ENCODE assay signal across 8 cellular contexts in the genomic region with DNA sequence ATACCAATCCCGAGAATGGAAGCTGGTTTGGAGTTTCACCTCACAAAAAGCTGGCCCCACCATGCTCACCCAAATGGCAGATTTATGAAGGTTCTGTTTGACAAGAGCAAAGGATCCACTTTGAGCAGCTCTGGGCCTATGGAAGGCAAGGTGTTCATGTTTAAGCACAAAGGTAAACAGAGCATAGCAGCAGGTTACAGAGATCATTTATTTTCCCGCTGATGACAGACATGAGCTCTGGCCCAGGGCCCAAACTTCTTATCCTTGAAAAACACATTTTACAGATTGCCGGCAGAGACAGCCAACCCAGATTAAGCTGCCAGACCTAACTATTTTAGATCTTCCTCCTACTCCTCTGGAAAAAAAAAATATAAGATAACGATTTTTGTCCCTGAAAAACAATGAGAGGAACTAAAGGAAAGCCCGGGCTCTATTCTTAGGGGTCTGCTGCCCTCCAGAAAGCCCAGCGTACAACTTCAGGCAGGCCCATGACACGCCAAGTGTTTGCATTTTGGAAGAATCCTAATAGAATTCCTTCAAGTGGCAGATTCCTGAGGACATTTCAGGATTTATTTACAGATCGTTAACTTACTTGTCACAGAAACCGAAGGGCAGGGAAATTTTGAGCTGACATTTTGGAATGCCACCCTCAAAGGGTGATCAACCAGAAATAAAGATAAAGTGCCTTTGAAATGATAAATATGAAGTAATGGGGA. TPM values are rescaled to one million over a fixed set of nuclear protein-coding genes. Genes with fewer than 3 reads are reported as not detected.
DNase-seq lines count a peak whose midpoint lies in the region; ATAC-seq and TF ChIP-seq lines count a peak whose summit lies in the region.

No MANE protein-coding gene starts in this region.

- DNase-seq in NCI-H1105 treated with DMSO at 0.1 percent for 48 hours (lab: John Stamatoyannopoulos, UW) (peak; percentile 94), tibial nerve (ENCODE audit: low spot score in 2 of 2) (no peak), NCI-H526 treated with DMSO at 0.1 percent for 48 hours (lab: John Stamatoyannopoulos, UW) (no peak)
- no peak for DNase-seq in activated CD4-positive, alpha-beta memory T cell treated with anti-CD3 and anti-CD28 coated beads for 36 hours
- no peak for DNase-seq in stimulated activated CD4-positive, alpha-beta T cell treated with anti-CD3 and anti-CD28 coated beads, Interleukin-4, amount 100 ng/mL, for 1 hour

- H3K4me1 ChIP-seq in liver (ENCODE audit: control insufficient read depth in 4 of 4, insufficient read depth in 4 of 4, low read length in 3 of 4) (peaks cover 0 to 13% (median 5%) of the 10 kb centered on the region in 4 donors), tibial nerve (peaks cover 0 to 8% (median 0%) of the 10 kb centered on the region in 4 donors)

- no peak for TF ChIP-seq EP300 in tibial nerve (IDR thresholded peaks at IDR 0.05)

- H3K27ac Mint-ChIP-seq in activated CD4-positive, alpha-beta memory T cell treated with anti-CD3 and anti-CD28 coated beads for 36 hours: peak overlapping the region; percentile 92

- H3K4me3 ChIP-seq in liver (ENCODE audit: low read depth in 1 of 3, low read length in 3 of 3): no peak overlapping the region
- no peak overlapping the region for H3K4me3 ChIP-seq in tibial nerve

- intact Hi-C loops in activated CD4-positive, alpha-beta memory T cell treated with anti-CD3 and anti-CD28 coated beads for 36 hours (cut with micrococcal nuclease): loop anchor here (1.0 kb wide), 3 partner anchors 15 to 54 kb away; a partner anchor contains a TSS

- no peak for TF ChIP-seq CTCF in liver (IDR thresholded peaks at IDR 0.05; ENCODE audit: low read depth, low read length, missing input control)
- TF ChIP-seq CTCF in tibial nerve (IDR thresholded peaks at IDR 0.05): no peak

- H3K27me3 ChIP-seq in liver (ENCODE audit: control insufficient read depth in 4 of 4, insufficient read depth in 4 of 4, low read length in 3 of 4) (no peaks in the 10 kb centered on the region), tibial nerve (no peaks in the 10 kb centered on the region)

- WGBS in liver: 53% methylated on average over 9 of the region's 9 CpGs
- WGBS in tibial nerve, 2 donors: 43 to 44% methylated on average over 9 of the region's 9 CpGs

- ATAC-seq in GM19438 (IDR thresholded peaks at IDR 0.05; ENCODE audit: low read depth, unreplicated experiment) (peak; percentile 0), HG03039 (IDR thresholded peaks at IDR 0.05; ENCODE audit: unreplicated experiment) (no peak)

- H3K4me3 Mint-ChIP-seq in activated CD4-positive, alpha-beta memory T cell treated with anti-CD3 and anti-CD28 coated beads for 36 hours: peak overlapping the region; percentile 62

- no peak for TF ChIP-seq POLR2A in tibial nerve (IDR thresholded peaks at IDR 0.05)

- no peaks in the 10 kb centered on the region for H3K9me3 ChIP-seq in liver (ENCODE audit: control insufficient read depth in 4 of 4, low read length in 3 of 4)
- H3K9me3 ChIP-seq in tibial nerve: no peaks in the 10 kb centered on the region

- no peaks in the 10 kb centered on the region for H3K9me3 Mint-ChIP-seq in activated CD4-positive, alpha-beta memory T cell treated with anti-CD3 and anti-CD28 coated beads for 36 hours

- CTCF ChIA-PET in activated CD4-positive, alpha-beta memory T cell treated with anti-CD3 and anti-CD28 coated beads for 36 hours (lab: Charles Lee): interaction anchor here (0.6 to 2.6 kb wide), 12 partner anchors 8 to 409 kb away, joined by 3 to 20 read pairs (median 3); no protein-coding TSS in a partner anchor

- H3K36me3 ChIP-seq in liver (ENCODE audit: control insufficient read depth in 4 of 4, insufficient read depth in 3 of 4, low read depth in 1 of 4, low read length in 3 of 4) (no peaks in the 10 kb centered on the region), tibial nerve (no peaks in the 10 kb centered on the region)

- H3K36me3 Mint-ChIP-seq in activated CD4-positive, alpha-beta memory T cell treated with anti-CD3 and anti-CD28 coated beads for 36 hours: no peaks in the 10 kb centered on the region

- peaks cover 26% of the 10 kb centered on the region for H3K4me1 Mint-ChIP-seq in activated CD4-positive, alpha-beta memory T cell treated with anti-CD3 and anti-CD28 coated beads for 36 hours (ENCODE audit: low read depth)

- no peak overlapping the region for H3K9ac ChIP-seq in liver (ENCODE audit: low read depth in 1 of 2, low read length in 2 of 2)

- H3K27ac ChIP-seq in liver (ENCODE audit: low read depth in 1 of 2, low read length in 2 of 2): peak overlapping the region in 1 of 2 donors; percentile 32
- peak overlapping the region in 1 of 4 donors; percentile 80 for H3K27ac ChIP-seq in tibial nerve

- POLR2A ChIA-PET in activated CD4-positive, alpha-beta memory T cell treated with anti-CD3 and anti-CD28 coated beads for 36 hours (lab: Charles Lee): interaction anchor here (0.6 to 1.3 kb wide), 3 partner anchors 13 to 42 kb away, joined by 3 to 12 read pairs (median 5); a partner anchor contains a TSS

- no peak for TF ChIP-seq RAD21 in liver (IDR thresholded peaks at IDR 0.05)

- H3K27me3 Mint-ChIP-seq in activated CD4-positive, alpha-beta memory T cell treated with anti-CD3 and anti-CD28 coated beads for 36 hours: no peaks in the 10 kb centered on the region

TF ChIP-seq in liver, 16 proteins besides CTCF, POLR2A, EP300 and RAD21:
- TF ChIP-seq FOXA1 (IDR thresholded peaks at IDR 0.05) (no peak), FOXA2 (IDR thresholded peaks at IDR 0.05) (no peak), HNF4A (conservative IDR thresholded peaks at IDR 0.05) (peak in 1 of 2 donors; percentile 11), NR2F2 (IDR thresholded peaks at IDR 0.05) (peak; percentile 55), RXRA (IDR thresholded peaks at IDR 0.05) (peak in 1 of 2 donors; percentile 9), EGR1 (IDR thresholded peaks at IDR 0.05; ENCODE audit: low read depth in 2 of 2) (no peak), TAF1 (conservative IDR thresholded peaks at IDR 0.05) (no peak), SP1 (IDR thresholded peaks at IDR 0.05) (peak; percentile 13), JUND (IDR thresholded peaks at IDR 0.05) (no peak), GABPA (IDR thresholded peaks at IDR 0.05 in 1 of 2, conservative IDR thresholded peaks at IDR 0.05 in 1 of 2) (no peak), YY1 (IDR thresholded peaks at IDR 0.05) (no peak), HNF4G (IDR thresholded peaks at IDR 0.05) (no peak)
- TF ChIP-seq, protein P1, sequence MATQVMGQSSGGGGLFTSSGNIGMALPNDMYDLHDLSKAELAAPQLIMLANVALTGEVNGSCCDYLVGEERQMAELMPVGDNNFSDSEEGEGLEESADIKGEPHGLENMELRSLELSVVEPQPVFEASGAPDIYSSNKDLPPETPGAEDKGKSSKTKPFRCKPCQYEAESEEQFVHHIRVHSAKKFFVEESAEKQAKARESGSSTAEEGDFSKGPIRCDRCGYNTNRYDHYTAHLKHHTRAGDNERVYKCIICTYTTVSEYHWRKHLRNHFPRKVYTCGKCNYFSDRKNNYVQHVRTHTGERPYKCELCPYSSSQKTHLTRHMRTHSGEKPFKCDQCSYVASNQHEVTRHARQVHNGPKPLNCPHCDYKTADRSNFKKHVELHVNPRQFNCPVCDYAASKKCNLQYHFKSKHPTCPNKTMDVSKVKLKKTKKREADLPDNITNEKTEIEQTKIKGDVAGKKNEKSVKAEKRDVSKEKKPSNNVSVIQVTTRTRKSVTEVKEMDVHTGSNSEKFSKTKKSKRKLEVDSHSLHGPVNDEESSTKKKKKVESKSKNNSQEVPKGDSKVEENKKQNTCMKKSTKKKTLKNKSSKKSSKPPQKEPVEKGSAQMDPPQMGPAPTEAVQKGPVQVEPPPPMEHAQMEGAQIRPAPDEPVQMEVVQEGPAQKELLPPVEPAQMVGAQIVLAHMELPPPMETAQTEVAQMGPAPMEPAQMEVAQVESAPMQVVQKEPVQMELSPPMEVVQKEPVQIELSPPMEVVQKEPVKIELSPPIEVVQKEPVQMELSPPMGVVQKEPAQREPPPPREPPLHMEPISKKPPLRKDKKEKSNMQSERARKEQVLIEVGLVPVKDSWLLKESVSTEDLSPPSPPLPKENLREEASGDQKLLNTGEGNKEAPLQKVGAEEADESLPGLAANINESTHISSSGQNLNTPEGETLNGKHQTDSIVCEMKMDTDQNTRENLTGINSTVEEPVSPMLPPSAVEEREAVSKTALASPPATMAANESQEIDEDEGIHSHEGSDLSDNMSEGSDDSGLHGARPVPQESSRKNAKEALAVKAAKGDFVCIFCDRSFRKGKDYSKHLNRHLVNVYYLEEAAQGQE (IDR thresholded peaks at IDR 0.05): no peak
- TF ChIP-seq, protein P2, sequence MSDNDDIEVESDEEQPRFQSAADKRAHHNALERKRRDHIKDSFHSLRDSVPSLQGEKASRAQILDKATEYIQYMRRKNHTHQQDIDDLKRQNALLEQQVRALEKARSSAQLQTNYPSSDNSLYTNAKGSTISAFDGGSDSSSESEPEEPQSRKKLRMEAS (IDR thresholded peaks at IDR 0.05): no peak
- TF ChIP-seq, protein P3, sequence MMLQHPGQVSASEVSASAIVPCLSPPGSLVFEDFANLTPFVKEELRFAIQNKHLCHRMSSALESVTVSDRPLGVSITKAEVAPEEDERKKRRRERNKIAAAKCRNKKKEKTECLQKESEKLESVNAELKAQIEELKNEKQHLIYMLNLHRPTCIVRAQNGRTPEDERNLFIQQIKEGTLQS (IDR thresholded peaks at IDR 0.05): no peak
- TF ChIP-seq, protein P4, sequence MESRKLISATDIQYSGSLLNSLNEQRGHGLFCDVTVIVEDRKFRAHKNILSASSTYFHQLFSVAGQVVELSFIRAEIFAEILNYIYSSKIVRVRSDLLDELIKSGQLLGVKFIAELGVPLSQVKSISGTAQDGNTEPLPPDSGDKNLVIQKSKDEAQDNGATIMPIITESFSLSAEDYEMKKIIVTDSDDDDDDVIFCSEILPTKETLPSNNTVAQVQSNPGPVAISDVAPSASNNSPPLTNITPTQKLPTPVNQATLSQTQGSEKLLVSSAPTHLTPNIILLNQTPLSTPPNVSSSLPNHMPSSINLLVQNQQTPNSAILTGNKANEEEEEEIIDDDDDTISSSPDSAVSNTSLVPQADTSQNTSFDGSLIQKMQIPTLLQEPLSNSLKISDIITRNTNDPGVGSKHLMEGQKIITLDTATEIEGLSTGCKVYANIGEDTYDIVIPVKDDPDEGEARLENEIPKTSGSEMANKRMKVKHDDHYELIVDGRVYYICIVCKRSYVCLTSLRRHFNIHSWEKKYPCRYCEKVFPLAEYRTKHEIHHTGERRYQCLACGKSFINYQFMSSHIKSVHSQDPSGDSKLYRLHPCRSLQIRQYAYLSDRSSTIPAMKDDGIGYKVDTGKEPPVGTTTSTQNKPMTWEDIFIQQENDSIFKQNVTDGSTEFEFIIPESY (IDR thresholded peaks at IDR 0.05): no peak
TF ChIP-seq in liver: peak in this region for 4.

RNA-seq across cellular contexts. Expression of a gene that starts 40.0 kb away (rescaled TPM):
- total RNA-seq in activated CD4-positive, alpha-beta memory T cell treated with anti-CD3 and anti-CD28 coated beads for 36 hours: 10 to 100 TPM; 27.4 to 29.1 TPM
- total RNA-seq in liver (10 to 100 TPM; 25.5 to 26.5 TPM), tibial nerve (10 to 100 TPM; 69.6 to 79.5 (median 71.5) TPM)
- polyA plus RNA-seq in liver: 10 to 100 TPM; 31.1 to 41.2 TPM
